In genomic region chr1:59521456-59521855, GRCh38 we compare ENCODE assay signal across 17 cellular contexts.
A peak's percentile ranks its signal among the peaks of the same experiment; 100 is the strongest.
DNase-seq lines count a peak whose midpoint lies in the region; ATAC-seq and TF ChIP-seq lines count a peak whose summit lies in the region.
"Had no signal": no experiment of that assay in that cellular context is flagged by ENCODE, and none has a peak within 500 bp of the region (broad histone marks: within the 10 kb centered on the region; RNA-seq: fewer than 3 reads in every experiment).

No MANE protein-coding gene starts in this region.

- H3K9ac ChIP-seq in IMR-90 (ENCODE audit: low read depth, low read length) = no peak overlapping the region
- no peak overlapping the region for H3K9ac ChIP-seq in muscle layer of colon (ENCODE audit: low read length)

- H3K4me1 ChIP-seq in IMR-90 (ENCODE audit: control insufficient read depth, insufficient read depth, low read length) (peaks cover 5% of the 10 kb centered on the region), esophagus muscularis mucosa (peaks cover 14 to 39% (median 37%) of the 10 kb centered on the region in 4 donors), muscle layer of colon (ENCODE audit: insufficient read depth, low read length) (peaks cover 33% of the 10 kb centered on the region)
- H3K4me1 ChIP-seq: Caco-2 had no signal

- peak; percentile 70 for ATAC-seq in IMR-90 (ENCODE audit: low read depth)
- no peak for ATAC-seq in stimulated activated naive B cell treated with anti-CD40 and anti-IgM and Interleukin-4, amounts not matched to agents 10 μg/mL and 1 μg/mL and 100 μg/mL, for 72 hours (replicated peaks)
- ATAC-seq: HepG2 had no signal

- H3K27me3 Mint-ChIP-seq in stimulated activated naive B cell treated with anti-CD40 and anti-IgM and Interleukin-4, amounts not matched to agents 10 μg/mL and 1 μg/mL and 100 μg/mL, for 72 hours = no peaks in the 10 kb centered on the region
- H3K27me3 Mint-ChIP-seq: activated CD4-positive, alpha-beta T cell treated with anti-CD3 and anti-CD28 coated beads, Interleukin-2, amount 10 ng/mL, durations not matched to agents 7 days and 5 days; activated naive CD8-positive, alpha-beta T cell treated with anti-CD3 and anti-CD28 coated beads, Interleukin-2, amount 10 ng/mL, durations not matched to agents 7 days and 5 days had no signal

- peak; percentile 78 for DNase-seq in IMR-90
- DNase-seq in esophagus muscularis mucosa (ENCODE audit: extremely low spot score) = no peak
- peak; percentile 25 for DNase-seq in stromal cell of bone marrow (ENCODE audit: low read depth)
- DNase-seq in stimulated activated naive B cell treated with anti-CD40 and anti-IgM and Interleukin-4, amounts not matched to agents 10 μg/mL and 1 μg/mL and 100 μg/mL, for 72 hours = no peak
- no peak for DNase-seq in MG63
- DNase-seq in middle frontal gyrus (ENCODE audit: extremely low spot score, low spot score) = no peak
- no peak for DNase-seq in activated CD8-positive, alpha-beta memory T cell treated with anti-CD3 and anti-CD28 coated beads, Interleukin-2, amount 50 U/mL, for 4 hours
- DNase-seq: activated CD4-positive, alpha-beta T cell treated with anti-CD3 and anti-CD28 coated beads, Interleukin-2, amount 10 ng/mL, durations not matched to agents 7 days and 5 days; activated naive CD8-positive, alpha-beta T cell treated with anti-CD3 and anti-CD28 coated beads, Interleukin-2, amount 10 ng/mL, durations not matched to agents 7 days and 5 days; Caco-2; endodermal cell; H9; NCI-H2081 treated with DMSO at 0.1 percent for 48 hours; NCI-H526 treated with DMSO at 0.1 percent for 48 hours; stimulated activated CD8-positive, alpha-beta memory T cell treated with anti-CD3 and anti-CD28 coated beads, Interleukin-4, amount 100 ng/mL, for 48 hours had no signal

- H4K5ac ChIP-seq in IMR-90 (ENCODE audit: low read depth, low read length) = 0 out of 2 replicates have a peak overlapping the region, but pooled peaks have one; percentile 19

- dilution Hi-C loops in IMR-90 (cut with HindIII; ENCODE audit: low sequenced_read_pairs, unreplicated experiment) = no loop called here

- no peaks in the 10 kb centered on the region for H4K20me1 ChIP-seq in IMR-90 (ENCODE audit: insufficient read depth, low read length)

- in situ Hi-C loops in IMR-90 (cut with MboI; ENCODE audit: low sequenced_read_pairs) = no loop called here

- H2BK120ac ChIP-seq in IMR-90 (ENCODE audit: low read depth, low read length) = peak overlapping the region; percentile 50

- H3K9me3 Mint-ChIP-seq in stimulated activated naive B cell treated with anti-CD40 and anti-IgM and Interleukin-4, amounts not matched to agents 10 μg/mL and 1 μg/mL and 100 μg/mL, for 72 hours = no peaks in the 10 kb centered on the region
- H3K9me3 Mint-ChIP-seq: activated CD4-positive, alpha-beta T cell treated with anti-CD3 and anti-CD28 coated beads, Interleukin-2, amount 10 ng/mL, durations not matched to agents 7 days and 5 days; activated naive CD8-positive, alpha-beta T cell treated with anti-CD3 and anti-CD28 coated beads, Interleukin-2, amount 10 ng/mL, durations not matched to agents 7 days and 5 days; endodermal cell; H9 had no signal

- no TSS peak for BruUV-seq in IMR-90 (replicated peaks; lab: Mats Ljungman, UMichigan)

- H3K14ac ChIP-seq in IMR-90 (replicated peaks; ENCODE audit: low read depth, low read length) = no peak overlapping the region

- H3K4ac ChIP-seq in IMR-90 (ENCODE audit: low read depth, low read length) = peak overlapping the region; percentile 94

- POLR2A ChIA-PET in IMR-90 (lab: Charles Lee; ENCODE audit: unreplicated experiment) = no interaction called here

- peak overlapping the region; percentile 2 for H3K4me2 ChIP-seq in IMR-90 (ENCODE audit: low read depth, low read length)

- no peak for TF ChIP-seq POLR2A in IMR-90 (IDR thresholded peaks at IDR 0.05; ENCODE audit: low read depth, low read length)
- no peak for TF ChIP-seq POLR2A in esophagus muscularis mucosa (IDR thresholded peaks at IDR 0.05; ENCODE audit: low read depth)

- H3K27me3 ChIP-seq in IMR-90 (ENCODE audit: control insufficient read depth, insufficient read depth, low read length) (no peaks in the 10 kb centered on the region), esophagus muscularis mucosa (no peaks in the 10 kb centered on the region), muscle layer of colon (ENCODE audit: control insufficient read depth in 1 of 2, insufficient read depth in 2 of 2, low read length in 2 of 2) (no peaks in the 10 kb centered on the region), MG63 (no peaks in the 10 kb centered on the region)

- H3K4me3 ChIP-seq in IMR-90 (ENCODE audit: insufficient read depth, low read depth, low read length) (no peak overlapping the region), esophagus muscularis mucosa (no peak overlapping the region), muscle layer of colon (ENCODE audit: low read depth in 1 of 2, low read length in 2 of 2) (no peak overlapping the region), MG63 (no peak overlapping the region)

- H3K79me1 ChIP-seq in IMR-90 (ENCODE audit: low read depth in 1 of 2, low read length in 2 of 2) = no peaks in the 10 kb centered on the region

- H3K36me3 Mint-ChIP-seq in stimulated activated naive B cell treated with anti-CD40 and anti-IgM and Interleukin-4, amounts not matched to agents 10 μg/mL and 1 μg/mL and 100 μg/mL, for 72 hours = peaks cover 7 to 8% of the 10 kb centered on the region in 2 donors
- H3K36me3 Mint-ChIP-seq: activated naive CD8-positive, alpha-beta T cell treated with anti-CD3 and anti-CD28 coated beads, Interleukin-2, amount 10 ng/mL, durations not matched to agents 7 days and 5 days had no signal

- TF ChIP-seq EP300 in esophagus muscularis mucosa (IDR thresholded peaks at IDR 0.05) = no peak

- H2BK5ac ChIP-seq in IMR-90 (ENCODE audit: low read depth, low read length, poor library complexity, severe bottlenecking) = peak overlapping the region; percentile 22

- TF ChIP-seq CTCF in IMR-90 (conservative IDR thresholded peaks at IDR 0.05; ENCODE audit: low read depth, low read length) (no peak), esophagus muscularis mucosa (IDR thresholded peaks at IDR 0.05) (no peak)

- no peak overlapping the region; the same call in 1 of the 2 replicates for H3K56ac ChIP-seq in IMR-90 (ENCODE audit: extremely low read depth, insufficient read depth, low read length)

- H2AFZ ChIP-seq in IMR-90 (replicated peaks; ENCODE audit: low read length, poor library complexity) = peak overlapping the region; percentile 15

- H2BK15ac ChIP-seq in IMR-90 (ENCODE audit: low read depth, low read length) = peak overlapping the region; percentile 55; the same call in 1 of the 3 replicates

- no peak overlapping the region; the same call in 1 of the 2 replicates for H3K23ac ChIP-seq in IMR-90 (ENCODE audit: low read depth, low read length)

- H3K27ac ChIP-seq in IMR-90 (ENCODE audit: insufficient read depth, low read length) (peak overlapping the region; percentile 79), esophagus muscularis mucosa (replicated peaks in 1 of 4) (peak overlapping the region; percentile 68 to 76 (median 72)), muscle layer of colon (ENCODE audit: low read depth, low read length) (peak overlapping the region; percentile 2)

- H3K18ac ChIP-seq in IMR-90 (ENCODE audit: low read depth, low read length) = peak overlapping the region; percentile 2; the same call in 1 of the 2 replicates

- H3K9me3 ChIP-seq in IMR-90 (ENCODE audit: control insufficient read depth, insufficient read depth, low read length) (no peaks in the 10 kb centered on the region), esophagus muscularis mucosa (no peaks in the 10 kb centered on the region), muscle layer of colon (ENCODE audit: low read length) (no peaks in the 10 kb centered on the region), MG63 (no peaks in the 10 kb centered on the region)
- H3K9me3 ChIP-seq: Caco-2 had no signal

- H2AK9ac ChIP-seq in IMR-90 (replicated peaks; ENCODE audit: low read depth, low read length, poor library complexity) = no peak overlapping the region

- CTCF ChIA-PET in IMR-90 (lab: Yijun Ruan, JAX) = interaction anchor here (0.6 kb wide), 1 partner anchor 146 kb away, joined by 3 read pairs; no protein-coding TSS in a partner anchor

- H2BK20ac ChIP-seq in IMR-90 (ENCODE audit: low read depth, low read length) = no peak overlapping the region

- WGBS in IMR-90 (ENCODE audit: extremely low coverage in 2 of 2, insufficient read length in 1 of 2), 2 experiments = no CpG with 5 or more reads among the region's 2 CpGs
- WGBS in esophagus muscularis mucosa = 60% methylated on average over 2 of the region's 2 CpGs

- H3K9me1 ChIP-seq in IMR-90 (ENCODE audit: insufficient read depth, low read length) = no peaks in the 10 kb centered on the region

- intact Hi-C loops in IMR-90 (cut with micrococcal nuclease) (no loop called here), esophagus muscularis mucosa (cut with DNase I) (no loop called here)

- H3K4me1 Mint-ChIP-seq in stimulated activated naive B cell treated with anti-CD40 and anti-IgM and Interleukin-4, amounts not matched to agents 10 μg/mL and 1 μg/mL and 100 μg/mL, for 72 hours = no peaks in the 10 kb centered on the region
- H3K4me1 Mint-ChIP-seq: activated CD4-positive, alpha-beta T cell treated with anti-CD3 and anti-CD28 coated beads, Interleukin-2, amount 10 ng/mL, durations not matched to agents 7 days and 5 days; activated naive CD8-positive, alpha-beta T cell treated with anti-CD3 and anti-CD28 coated beads, Interleukin-2, amount 10 ng/mL, durations not matched to agents 7 days and 5 days had no signal

- no peaks in the 10 kb centered on the region for H3K36me3 ChIP-seq in IMR-90 (ENCODE audit: control insufficient read depth, insufficient read depth, low read length)
- H3K36me3 ChIP-seq in esophagus muscularis mucosa = no peaks in the 10 kb centered on the region
- H3K36me3 ChIP-seq in muscle layer of colon (ENCODE audit: insufficient read depth, low read length) = no peaks in the 10 kb centered on the region
- no peaks in the 10 kb centered on the region for H3K36me3 ChIP-seq in MG63

- no peak overlapping the region for H3K4me3 Mint-ChIP-seq in stimulated activated naive B cell treated with anti-CD40 and anti-IgM and Interleukin-4, amounts not matched to agents 10 μg/mL and 1 μg/mL and 100 μg/mL, for 72 hours
- H3K4me3 Mint-ChIP-seq: activated CD4-positive, alpha-beta T cell treated with anti-CD3 and anti-CD28 coated beads, Interleukin-2, amount 10 ng/mL, durations not matched to agents 7 days and 5 days; activated naive CD8-positive, alpha-beta T cell treated with anti-CD3 and anti-CD28 coated beads, Interleukin-2, amount 10 ng/mL, durations not matched to agents 7 days and 5 days; endodermal cell; H9 had no signal

- no peak overlapping the region for H3K27ac Mint-ChIP-seq in stimulated activated naive B cell treated with anti-CD40 and anti-IgM and Interleukin-4, amounts not matched to agents 10 μg/mL and 1 μg/mL and 100 μg/mL, for 72 hours
- H3K27ac Mint-ChIP-seq: activated CD4-positive, alpha-beta T cell treated with anti-CD3 and anti-CD28 coated beads, Interleukin-2, amount 10 ng/mL, durations not matched to agents 7 days and 5 days; activated naive CD8-positive, alpha-beta T cell treated with anti-CD3 and anti-CD28 coated beads, Interleukin-2, amount 10 ng/mL, durations not matched to agents 7 days and 5 days; endodermal cell; H9 had no signal

- no peak overlapping the region for H2AK5ac ChIP-seq in IMR-90 (ENCODE audit: low read depth, low read length)

- H4K91ac ChIP-seq in IMR-90 (ENCODE audit: insufficient read depth, low read depth, low read length) = no peak overlapping the region

- H4K8ac ChIP-seq in IMR-90 (ENCODE audit: low read depth in 2 of 2, low read length in 2 of 2) = peak overlapping the region in 1 of 2 experiments; percentile 86; a peak in 1 of 4 replicates

- no peak for TF ChIP-seq RAD21 in IMR-90 (IDR thresholded peaks at IDR 0.05; ENCODE audit: low read length)

Comparison
In these comparisons a context has a peak if more than half of its experiments do, and no peak if none do; other contexts are left out.
1. DNase-seq: peak in IMR-90 (single experiment) and stromal cell of bone marrow (single experiment); none in esophagus muscularis mucosa (single experiment), stimulated activated naive B cell treated with anti-CD40 and anti-IgM and Interleukin-4, amounts not matched to agents 10 μg/mL and 1 μg/mL and 100 μg/mL, for 72 hours (single experiment), MG63 (single experiment), middle frontal gyrus (single experiment) and activated CD8-positive, alpha-beta memory T cell treated with anti-CD3 and anti-CD28 coated beads, Interleukin-2, amount 50 U/mL, for 4 hours (single experiment).
2. H3K27ac ChIP-seq: peak in every context shown above with its lines; median percentile 79 in IMR-90; 72 in esophagus muscularis mucosa; 2 in muscle layer of colon.